Comparison of ENCODE assay signal across 35 cellular contexts in genomic region chr6:167514524-167514923, GRCh38.
A peak's percentile ranks its signal among the peaks of the same experiment; 100 is the strongest.
DNase-seq lines count a peak whose midpoint lies in the region; ATAC-seq, FAIRE-seq and TF ChIP-seq lines count a peak whose summit lies in the region.
"Had no signal": no experiment of that assay in that cellular context is flagged by ENCODE, and none has a peak within 500 bp of the region (broad histone marks: within the 10 kb centered on the region; RNA-seq: fewer than 3 reads in every experiment).

No MANE protein-coding gene starts in this region.

- H3K79me2 ChIP-seq in HepG2 (ENCODE audit: insufficient read depth, low read length): no peaks in the 10 kb centered on the region

- H3K27ac ChIP-seq in HepG2 (ENCODE audit: extremely low read length, insufficient read depth, low read length) (no peak overlapping the region), right lobe of liver (no peak overlapping the region), sigmoid colon (no peak overlapping the region)
- H3K27ac ChIP-seq: 22Rv1; A549; BLaER1; BLaER1 treated with 17β-estradiol and CSF1 and Interleukin-3, amounts not matched to agents 10 nM and 100 nM; C4-2B had no signal

- no peaks in the 10 kb centered on the region for H3K36me3 ChIP-seq in HepG2 (replicated peaks in 1 of 2; ENCODE audit: control insufficient read depth in 1 of 2, insufficient read depth in 2 of 2, low read length in 2 of 2)
- no peaks in the 10 kb centered on the region for H3K36me3 ChIP-seq in right lobe of liver
- H3K36me3 ChIP-seq in sigmoid colon: no peaks in the 10 kb centered on the region
- H3K36me3 ChIP-seq: BE2C; BLaER1; BLaER1 treated with 17β-estradiol and CSF1 and Interleukin-3, amounts not matched to agents 10 nM and 100 nM had no signal

- H3K9ac ChIP-seq in HepG2 (ENCODE audit: insufficient read depth, low read depth, low read length): no peak overlapping the region
- H3K9ac ChIP-seq: BLaER1; BLaER1 treated with 17β-estradiol and CSF1 and Interleukin-3, amounts not matched to agents 10 nM and 100 nM had no signal

- in situ Hi-C loops in HepG2 (cut with HindIII; ENCODE audit: extremely low pct_ligation_motif_present, low pct_unique_long_range_greater_than_20kb): no loop called here

- intact Hi-C loops in HepG2 (cut with micrococcal nuclease; ENCODE audit: unreplicated experiment): no loop called here
- intact Hi-C loops in right lobe of liver (cut with DNase I): no loop called here
- intact Hi-C loops in sciatic nerve (cut with DNase I): no loop called here
- intact Hi-C loops in sigmoid colon (cut with DNase I): no loop called here

- TF ChIP-seq CTCF in HepG2 (CRISPR knock-in tag; IDR thresholded peaks at IDR 0.05): no peak
- no peak for TF ChIP-seq CTCF in right lobe of liver (IDR thresholded peaks at IDR 0.05)
- no peak for TF ChIP-seq CTCF in sigmoid colon (IDR thresholded peaks at IDR 0.05)

- POLR2A ChIA-PET in HepG2 (lab: Yijun Ruan, JAX): interaction anchor here (0.8 to 1.9 kb wide), 3 partner anchors 16 to 169 kb away, joined by 3 to 4 read pairs (median 3); no protein-coding TSS in a partner anchor

- H3K27me3 ChIP-seq in HepG2 (ENCODE audit: control insufficient read depth in 1 of 2, insufficient read depth in 2 of 2, low read length in 2 of 2): peaks cover 3 to 9% of the 10 kb centered on the region in 2 experiments; a peak in 2 of 5 replicates
- H3K27me3 ChIP-seq in right lobe of liver: no peaks in the 10 kb centered on the region
- peaks cover 0 to 4% (median 0%) of the 10 kb centered on the region in 3 donors for H3K27me3 ChIP-seq in sigmoid colon
- H3K27me3 ChIP-seq: BE2C, BLaER1 had no signal

- no peak for TF ChIP-seq RAD21 in HepG2 (CRISPR knock-in tag; IDR thresholded peaks at IDR 0.05)

- BruUV-seq in HepG2 (replicated peaks; lab: Mats Ljungman, UMichigan): no TSS peak

- WGBS in HepG2 (ENCODE audit: low lambda C conversion rate): 8% methylated on average over 6 of the region's 6 CpGs
- WGBS in right lobe of liver (ENCODE audit: insufficient coverage, low coverage, low lambda C conversion rate, missing lambda C conversion rate): 90% methylated on average over 3 of the region's 6 CpGs
- WGBS in sigmoid colon, 2 donors: 90% methylated on average over 6 of the region's 6 CpGs

- no peaks in the 10 kb centered on the region for H3K9me3 ChIP-seq in HepG2 (ENCODE audit: low read length)
- H3K9me3 ChIP-seq in right lobe of liver: no peaks in the 10 kb centered on the region
- no peaks in the 10 kb centered on the region for H3K9me3 ChIP-seq in sigmoid colon
- H3K9me3 ChIP-seq: A549; BE2C; BLaER1; BLaER1 treated with 17β-estradiol and CSF1 and Interleukin-3, amounts not matched to agents 10 nM and 100 nM; Caco-2 had no signal

- no peak for DNase-seq in HepG2 (ENCODE audit: low spot score)
- DNase-seq in right lobe of liver: no peak
- peak; percentile 16 for DNase-seq in left lobe of liver (ENCODE audit: low spot score)
- DNase-seq in sciatic nerve (ENCODE audit: low spot score): peak; percentile 15
- peak; percentile 37 for DNase-seq in sigmoid colon
- DNase-seq in NCI-H510A (lab: John Stamatoyannopoulos, UW): no peak
- DNase-seq in NCI-H2171 treated with DMSO at 0.1 percent for 48 hours (lab: John Stamatoyannopoulos, UW): no peak
- DNase-seq: 8988T; ACHN; AML-193; BE2C; C1 segment of cervical spinal cord; Caco-2; Calu3; CD4-positive, alpha-beta memory T cell; CD4-positive, alpha-beta T cell; CD4-positive, CD25-positive, alpha-beta regulatory T cell; CD8-positive, alpha-beta memory T cell; CD8-positive, alpha-beta T cell; COR-L47; DMS 273 treated with DMSO at 0.1 percent for 48 hours; DMS153; DMS53; DMS79; DMS79 treated with DMSO at 0.1 percent for 48 hours; DND-41; EL had no signal

- H3K4me1 ChIP-seq in HepG2 (ENCODE audit: insufficient read depth, low read length) (peaks cover 20% of the 10 kb centered on the region), right lobe of liver (no peaks in the 10 kb centered on the region), sigmoid colon (no peaks in the 10 kb centered on the region)
- H3K4me1 ChIP-seq: A549, BE2C, Caco-2 had no signal

- peak; percentile 40; the same call in 2 of the 3 replicates for ATAC-seq in HepG2
- ATAC-seq in right lobe of liver: no peak
- ATAC-seq in left lobe of liver: no peak
- no peak for ATAC-seq in sciatic nerve
- ATAC-seq in HG03432 (IDR thresholded peaks at IDR 0.05; ENCODE audit: unreplicated experiment): no peak
- ATAC-seq: A549; CD8-positive, alpha-beta T cell had no signal

- CTCF ChIA-PET in HepG2 (lab: Yijun Ruan, JAX; ENCODE audit: low intra/inter-chr PET ratio, low total read pairs): no interaction called here

- FAIRE-seq in HepG2 (lab: Jason Lieb, UNC): peak; percentile 55
- FAIRE-seq: A204.1, A549, D721Med had no signal

- no peaks in the 10 kb centered on the region for H4K20me1 ChIP-seq in HepG2 (ENCODE audit: insufficient read depth, low read length)
- H4K20me1 ChIP-seq: BLaER1; BLaER1 treated with 17β-estradiol and CSF1 and Interleukin-3, amounts not matched to agents 10 nM and 100 nM had no signal

- H3K4me3 ChIP-seq in HepG2 (replicated peaks in 1 of 3; ENCODE audit: insufficient read depth in 1 of 3, low read depth in 2 of 3, low read length in 3 of 3): no peak overlapping the region
- H3K4me3 ChIP-seq in right lobe of liver: no peak overlapping the region
- no peak overlapping the region for H3K4me3 ChIP-seq in sigmoid colon
- H3K4me3 ChIP-seq: A549; BLaER1; BLaER1 treated with 17β-estradiol and CSF1 and Interleukin-3, amounts not matched to agents 10 nM and 100 nM had no signal

- no peak overlapping the region for H2AFZ ChIP-seq in HepG2 (ENCODE audit: low read length)

- TF ChIP-seq POLR2A in HepG2 (IDR thresholded peaks at IDR 0.05; ENCODE audit: insufficient read depth in 1 of 2, low read depth in 2 of 2, low read length in 2 of 2) (no peak), right lobe of liver (IDR thresholded peaks at IDR 0.05) (no peak), sigmoid colon (IDR thresholded peaks at IDR 0.05) (no peak)

- peak overlapping the region; percentile 68 for H3K4me2 ChIP-seq in HepG2 (ENCODE audit: low read depth, low read length)
- H3K4me2 ChIP-seq: A549 had no signal

- TF ChIP-seq EP300 in HepG2 (IDR thresholded peaks at IDR 0.05; ENCODE audit: low read depth in 2 of 2, low read length in 2 of 2): no peak
- TF ChIP-seq EP300 in HepG2 (CRISPR knock-in tag; IDR thresholded peaks at IDR 0.05; ENCODE audit: borderline replicate concordance): no peak
- TF ChIP-seq EP300 in sigmoid colon (IDR thresholded peaks at IDR 0.05): no peak

TF ChIP-seq in HepG2, 621 proteins besides CTCF, POLR2A, EP300 and RAD21 (continues in another document):
- TF ChIP-seq, protein P1, sequence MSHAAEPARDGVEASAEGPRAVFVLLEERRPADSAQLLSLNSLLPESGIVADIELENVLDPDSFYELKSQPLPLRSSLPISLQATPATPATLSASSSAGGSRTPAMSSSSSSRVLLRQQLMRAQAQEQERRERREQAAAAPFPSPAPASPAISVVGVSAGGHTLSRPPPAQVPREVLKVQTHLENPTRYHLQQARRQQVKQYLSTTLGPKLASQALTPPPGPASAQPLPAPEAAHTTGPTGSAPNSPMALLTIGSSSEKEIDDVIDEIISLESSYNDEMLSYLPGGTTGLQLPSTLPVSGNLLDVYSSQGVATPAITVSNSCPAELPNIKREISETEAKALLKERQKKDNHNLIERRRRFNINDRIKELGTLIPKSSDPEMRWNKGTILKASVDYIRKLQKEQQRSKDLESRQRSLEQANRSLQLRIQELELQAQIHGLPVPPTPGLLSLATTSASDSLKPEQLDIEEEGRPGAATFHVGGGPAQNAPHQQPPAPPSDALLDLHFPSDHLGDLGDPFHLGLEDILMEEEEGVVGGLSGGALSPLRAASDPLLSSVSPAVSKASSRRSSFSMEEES (CRISPR knock-in tag; IDR thresholded peaks at IDR 0.05): 0 out of 2 replicates have a peak, but pooled peaks have one; percentile 74
- TF ChIP-seq PAXIP1 (CRISPR knock-in tag; conservative IDR thresholded peaks at IDR 0.05): 0 out of 2 replicates have a peak, but pooled peaks have one; percentile 16
- TF ChIP-seq TBX3 (IDR thresholded peaks at IDR 0.05; ENCODE audit: borderline replicate concordance): no peak
- TF ChIP-seq ZBTB3 (CRISPR knock-in tag; IDR thresholded peaks at IDR 0.05; ENCODE audit: borderline replicate concordance, low read depth): no peak
- peak; percentile 59 for TF ChIP-seq HNF4A (CRISPR knock-in tag; IDR thresholded peaks at IDR 0.05)
- 0 out of 2 replicates have a peak, but pooled peaks have one; percentile 24 for TF ChIP-seq CCDC6 (CRISPR knock-in tag; IDR thresholded peaks at IDR 0.05)

Comparison
In these comparisons a context has a peak if more than half of its experiments do, and no peak if none do; other contexts are left out.
1. DNase-seq: peak in left lobe of liver (single experiment), sciatic nerve (single experiment) and sigmoid colon (single experiment); none in HepG2 (single experiment), right lobe of liver (0 of 3), NCI-H510A (single experiment) and NCI-H2171 treated with DMSO at 0.1 percent for 48 hours (single experiment).